7 cellular contexts compared by ENCODE assay signal in the genomic region with DNA sequence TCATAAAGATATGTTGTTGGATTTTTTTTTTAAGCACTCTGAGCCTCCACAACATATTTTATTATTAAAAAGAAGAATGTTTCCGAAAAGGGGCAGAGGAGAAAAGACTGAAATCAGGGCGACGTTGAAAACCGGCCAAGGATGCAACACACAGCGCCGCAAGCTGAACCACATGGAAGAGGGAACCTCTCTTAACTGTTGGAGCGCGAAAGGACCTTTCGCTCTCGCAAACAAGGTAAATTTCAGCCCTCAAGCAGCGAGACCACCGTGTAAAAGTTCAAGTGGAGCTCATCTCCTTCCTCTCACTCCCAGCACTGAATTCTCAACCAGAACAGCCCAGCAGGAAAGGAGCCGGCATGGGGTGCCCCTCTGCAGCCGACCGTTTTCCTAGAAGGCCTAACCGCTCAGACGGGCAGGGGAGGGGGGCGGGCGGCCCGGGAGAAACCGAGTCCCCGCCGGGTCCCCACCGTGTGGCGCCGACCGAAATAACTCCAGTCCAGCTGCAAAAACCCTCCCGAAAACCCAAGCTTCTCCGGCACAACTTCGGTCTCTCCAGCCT. TPM values are rescaled to one million over a fixed set of nuclear protein-coding genes. Genes with fewer than 3 reads are reported as not detected.
DNase-seq lines count a peak whose midpoint lies in the region; ATAC-seq and TF ChIP-seq lines count a peak whose summit lies in the region.

No MANE protein-coding gene starts in this region.

- H3K36me3 ChIP-seq in GM06990 (ENCODE audit: control insufficient read depth, insufficient read depth, low read length) = no peaks in the 10 kb centered on the region

- H3K27me3 ChIP-seq in GM06990 (replicated peaks; ENCODE audit: control insufficient read depth, insufficient read depth, low read length) = no peaks in the 10 kb centered on the region

- H3K9me3 Mint-ChIP-seq in activated CD4-positive, alpha-beta memory T cell treated with anti-CD3 and anti-CD28 coated beads for 36 hours = no peaks in the 10 kb centered on the region

- DNase-seq in GM06990 (ENCODE audit: extremely low read depth, insufficient read length) = no peak
- peak; percentile 28 for DNase-seq in HT1080 (ENCODE audit: low read depth)
- DNase-seq in activated CD4-positive, alpha-beta memory T cell treated with anti-CD3 and anti-CD28 coated beads for 36 hours = no peak
- no peak for DNase-seq in Right ventricle myocardium superior
- DNase-seq in putamen (ENCODE audit: low spot score) = peak; percentile 21
- no peak for DNase-seq in activated gamma-delta T cell treated with Interleukin-2 at 50 U/mL for 16 hours

- intact Hi-C loops in activated CD4-positive, alpha-beta memory T cell treated with anti-CD3 and anti-CD28 coated beads for 36 hours (cut with micrococcal nuclease) = loop anchor here (1.0 to 2.0 kb wide), 6 partner anchors 48 to 447 kb away; a partner anchor contains a TSS
- intact Hi-C loops in Right ventricle myocardium superior (cut with DNase I) = loop anchor here (5.0 kb wide), 1 partner anchor 61 kb away; a partner anchor contains a TSS

- peak overlapping the region; percentile 50 for H3K27ac Mint-ChIP-seq in activated CD4-positive, alpha-beta memory T cell treated with anti-CD3 and anti-CD28 coated beads for 36 hours

- TF ChIP-seq CTCF in GM06990 (IDR thresholded peaks at IDR 0.05; ENCODE audit: insufficient read depth, low read length, poor library complexity, severe bottlenecking) = no peak

- H3K4me3 Mint-ChIP-seq in activated CD4-positive, alpha-beta memory T cell treated with anti-CD3 and anti-CD28 coated beads for 36 hours = peak overlapping the region; percentile 95

- CTCF ChIA-PET in activated CD4-positive, alpha-beta memory T cell treated with anti-CD3 and anti-CD28 coated beads for 36 hours (lab: Charles Lee) = interaction anchor here (0.6 to 1.1 kb wide), 2 partner anchors 60 to 211 kb away, joined by 3 to 4 read pairs; no protein-coding TSS in a partner anchor

- H3K4me3 ChIP-seq in GM06990 (replicated peaks; ENCODE audit: low read depth, low read length) = peak overlapping the region; percentile 91

- H3K4me1 Mint-ChIP-seq in activated CD4-positive, alpha-beta memory T cell treated with anti-CD3 and anti-CD28 coated beads for 36 hours (ENCODE audit: low read depth) = peaks cover 17% of the 10 kb centered on the region

- ATAC-seq in GM21381 (IDR thresholded peaks at IDR 0.05; ENCODE audit: unreplicated experiment) (peak; percentile 9), Right ventricle myocardium superior (ENCODE audit: poor library complexity) (peak; percentile 38)

- peaks cover 16% of the 10 kb centered on the region for H3K27me3 Mint-ChIP-seq in activated CD4-positive, alpha-beta memory T cell treated with anti-CD3 and anti-CD28 coated beads for 36 hours

- H3K36me3 Mint-ChIP-seq in activated CD4-positive, alpha-beta memory T cell treated with anti-CD3 and anti-CD28 coated beads for 36 hours = peaks cover 2% of the 10 kb centered on the region

- POLR2A ChIA-PET in activated CD4-positive, alpha-beta memory T cell treated with anti-CD3 and anti-CD28 coated beads for 36 hours (lab: Charles Lee) = interaction anchor here (0.9 to 1.3 kb wide), 2 partner anchors 308 to 315 kb away, joined by 3 read pairs; no protein-coding TSS in a partner anchor

RNA-seq across cellular contexts. Expression of a gene that starts 0.6 kb away (rescaled TPM):
- 1.3 and 1.9 TPM in 2 replicates for total RNA-seq in HT1080 (2014; rRNA removed; shearing (Covaris generic))
- 2.5 and 3.1 TPM in 2 replicates for polyA plus RNA-seq in HT1080 (2015; cell fraction: cytosol; rRNA removed)
- polyA plus RNA-seq in HT1080 (2015; cell fraction: nucleus; rRNA removed) = 4.2 and 4.7 TPM in 2 replicates
- total RNA-seq in activated CD4-positive, alpha-beta memory T cell treated with anti-CD3 and anti-CD28 coated beads for 36 hours = 1 to 10 TPM; 1.5 to 1.7 TPM
- total RNA-seq in Right ventricle myocardium superior = 0.40 TPM

Comparison
In these comparisons a context has a peak if more than half of its experiments do, and no peak if none do; other contexts are left out.
1. DNase-seq: peak in HT1080 (single experiment) and putamen (single experiment); none in GM06990 (single experiment), activated CD4-positive, alpha-beta memory T cell treated with anti-CD3 and anti-CD28 coated beads for 36 hours (single experiment), Right ventricle myocardium superior (single experiment) and activated gamma-delta T cell treated with Interleukin-2 at 50 U/mL for 16 hours (single experiment).